Comparison of ENCODE assay signal across 13 cellular contexts in genomic region chr9:129987047-129987446, GRCh38. TPM values are rescaled to one million over a fixed set of nuclear protein-coding genes. Genes with fewer than 3 reads are reported as not detected.
DNase-seq lines count a peak whose midpoint lies in the region; ATAC-seq and TF ChIP-seq lines count a peak whose summit lies in the region.
"Had no signal": no experiment of that assay in that cellular context is flagged by ENCODE, and none has a peak within 500 bp of the region (broad histone marks: within the 10 kb centered on the region; RNA-seq: fewer than 3 reads in every experiment).

No MANE protein-coding gene starts in this region.

- H3K9ac ChIP-seq in SK-N-MC (ENCODE audit: insufficient read length) = no peak overlapping the region
- H3K9ac ChIP-seq in smooth muscle cell (ENCODE audit: low read depth) = no peak overlapping the region

- no peaks in the 10 kb centered on the region for H4K20me1 ChIP-seq in smooth muscle cell (ENCODE audit: low read depth)

- no peaks in the 10 kb centered on the region for H3K9me3 ChIP-seq in SK-N-MC (ENCODE audit: low read depth, low read length)
- no peaks in the 10 kb centered on the region for H3K9me3 ChIP-seq in smooth muscle cell (replicated peaks; ENCODE audit: low read depth)
- H3K9me3 ChIP-seq in lower lobe of right lung = no peaks in the 10 kb centered on the region
- H3K9me3 ChIP-seq: A549, heart left ventricle had no signal

- H3K36me3 ChIP-seq in SK-N-MC (ENCODE audit: insufficient read depth, low read length) = peaks cover 7% of the 10 kb centered on the region; the same call in 1 of the 2 replicates
- no peaks in the 10 kb centered on the region for H3K36me3 ChIP-seq in smooth muscle cell (ENCODE audit: low read depth)
- no peaks in the 10 kb centered on the region for H3K36me3 ChIP-seq in lower lobe of right lung

- H3K27ac ChIP-seq in SK-N-MC (peak overlapping the region; percentile 76), dorsolateral prefrontal cortex (peak overlapping the region in 30 of 59 donors; percentile 1 to 75 (median 24)), smooth muscle cell (ENCODE audit: low read depth) (no peak overlapping the region), lower lobe of right lung (no peak overlapping the region)
- H3K27ac ChIP-seq: A549 had no signal

- intact Hi-C loops in dorsolateral prefrontal cortex (cut with DNase I) = no loop called here
- intact Hi-C loops in lower lobe of right lung (cut with DNase I) = no loop called here

- H3K4me3 Mint-ChIP-seq in activated CD4-positive, alpha-beta T cell treated with anti-CD3 and anti-CD28 coated beads, Interleukin-2, amount 10 ng/mL, durations not matched to agents 7 days and 5 days = no peak overlapping the region

- H2AFZ ChIP-seq in smooth muscle cell (ENCODE audit: low read depth) = no peak overlapping the region

- WGBS in smooth muscle cell (ENCODE audit: low lambda C conversion rate) = 81% methylated on average over 8 of the region's 8 CpGs

- TF ChIP-seq CTCF in dorsolateral prefrontal cortex (IDR thresholded peaks at IDR 0.05 in 54 of 56, conservative IDR thresholded peaks at IDR 0.05 in 2 of 56; ENCODE audit: low read depth in 1 of 56, partially characterized antibody in 56 of 56) (no peak), smooth muscle cell (IDR thresholded peaks at IDR 0.05; ENCODE audit: borderline replicate concordance, insufficient read depth, poor library complexity, severe bottlenecking) (no peak), lower lobe of right lung (IDR thresholded peaks at IDR 0.05) (no peak)

- peaks cover 20% of the 10 kb centered on the region for H3F3A ChIP-seq in smooth muscle cell (ENCODE audit: low read depth)

- H3K27me3 ChIP-seq in dorsolateral prefrontal cortex (no peaks in the 10 kb centered on the region), smooth muscle cell (ENCODE audit: low read depth) (no peaks in the 10 kb centered on the region), lower lobe of right lung (ENCODE audit: low read depth) (no peaks in the 10 kb centered on the region)
- H3K27me3 ChIP-seq: heart left ventricle had no signal

- peaks cover 2% of the 10 kb centered on the region for H3K9me3 Mint-ChIP-seq in activated CD4-positive, alpha-beta T cell treated with anti-CD3 and anti-CD28 coated beads, Interleukin-2, amount 10 ng/mL, durations not matched to agents 7 days and 5 days

- peaks cover 66% of the 10 kb centered on the region for H3K79me2 ChIP-seq in smooth muscle cell (ENCODE audit: low read depth)

- H3K36me3 Mint-ChIP-seq in activated CD4-positive, alpha-beta T cell treated with anti-CD3 and anti-CD28 coated beads, Interleukin-2, amount 10 ng/mL, durations not matched to agents 7 days and 5 days (ENCODE audit: low read depth) = peaks cover 54% of the 10 kb centered on the region

- H3K4me1 Mint-ChIP-seq in activated CD4-positive, alpha-beta T cell treated with anti-CD3 and anti-CD28 coated beads, Interleukin-2, amount 10 ng/mL, durations not matched to agents 7 days and 5 days = peaks cover 70% of the 10 kb centered on the region

- peak; percentile 58 for ATAC-seq in stimulated activated naive CD8-positive, alpha-beta T cell treated with anti-CD3 and anti-CD28 coated beads, Interleukin-15, Interleukin-2, amounts not matched to agents 100 U/mL and 50 U/mL, for 24 hours
- no peak for ATAC-seq in lower lobe of right lung
- ATAC-seq: A549, heart left ventricle had no signal

- no peak overlapping the region for H3K4me2 ChIP-seq in smooth muscle cell
- H3K4me2 ChIP-seq: A549 had no signal

- H3K4me3 ChIP-seq in SK-N-MC = no peak overlapping the region
- no peak overlapping the region for H3K4me3 ChIP-seq in dorsolateral prefrontal cortex
- H3K4me3 ChIP-seq in smooth muscle cell = no peak overlapping the region
- H3K4me3 ChIP-seq in lower lobe of right lung = no peak overlapping the region
- H3K4me3 ChIP-seq: A549, heart left ventricle had no signal

- POLR2A ChIA-PET in activated CD4-positive, alpha-beta T cell treated with anti-CD3 and anti-CD28 coated beads, Interleukin-2, amount 10 ng/mL, durations not matched to agents 7 days and 5 days (lab: Charles Lee) = no interaction called here

- H3K27me3 Mint-ChIP-seq in activated CD4-positive, alpha-beta T cell treated with anti-CD3 and anti-CD28 coated beads, Interleukin-2, amount 10 ng/mL, durations not matched to agents 7 days and 5 days = no peaks in the 10 kb centered on the region

- CTCF ChIA-PET in activated CD4-positive, alpha-beta T cell treated with anti-CD3 and anti-CD28 coated beads, Interleukin-2, amount 10 ng/mL, durations not matched to agents 7 days and 5 days (lab: Charles Lee) = interaction anchor here (0.7 to 1.4 kb wide), 2 partner anchors 9 to 13 kb away, joined by 3 to 4 read pairs; no protein-coding TSS in a partner anchor

- peak overlapping the region; percentile 78 for H3K27ac Mint-ChIP-seq in activated CD4-positive, alpha-beta T cell treated with anti-CD3 and anti-CD28 coated beads, Interleukin-2, amount 10 ng/mL, durations not matched to agents 7 days and 5 days

- H3K4me1 ChIP-seq in smooth muscle cell (ENCODE audit: low read depth) = no peaks in the 10 kb centered on the region
- peaks cover 19% of the 10 kb centered on the region for H3K4me1 ChIP-seq in lower lobe of right lung

- DNase-seq in activated CD4-positive, alpha-beta T cell treated with anti-CD3 and anti-CD28 coated beads, Interleukin-2, amount 10 ng/mL, durations not matched to agents 7 days and 5 days = no peak
- DNase-seq in activated CD4-positive, alpha-beta T cell treated with anti-CD3 and anti-CD28 coated beads for 1 hour = no peak
- DNase-seq in SK-N-MC (ENCODE audit: low read depth, low spot score) (no peak), dorsolateral prefrontal cortex (no peak), smooth muscle cell (lab: John Stamatoyannopoulos, UW; ENCODE audit: unreplicated experiment) (no peak), midbrain (lab: John Stamatoyannopoulos, UW) (no peak), lower lobe of right lung (no peak)
- DNase-seq in stimulated activated naive CD8-positive, alpha-beta T cell treated with anti-CD3 and anti-CD28 coated beads, Interleukin-15, Interleukin-2, amounts not matched to agents 100 U/mL and 50 U/mL, for 24 hours = no peak
- DNase-seq: effector CD8-positive, alpha-beta T cell; heart left ventricle; mesendoderm; NCI-H2081 had no signal

RNA-seq across cellular contexts. Expression of gene FNBP1, which starts 55.9 kb away (rescaled TPM):
- total RNA-seq in activated CD4-positive, alpha-beta T cell treated with anti-CD3 and anti-CD28 coated beads, Interleukin-2, amount 10 ng/mL, durations not matched to agents 7 days and 5 days = 100 to 1,000 TPM; 206 to 247 TPM
- 100 to 1,000 TPM in 60 of 120 experiments, 10 to 100 TPM in 60; 53.9 to 197 (median 99.8) TPM for total RNA-seq in dorsolateral prefrontal cortex
- total RNA-seq in smooth muscle cell = 17.2 and 23.8 TPM in 2 replicates
- 17.1 and 25.4 TPM in 2 replicates for polyA plus RNA-seq in smooth muscle cell
- total RNA-seq in lower lobe of right lung = 61.1 TPM

Comparison
In these comparisons a context has a peak if more than half of its experiments do, and no peak if none do; other contexts are left out.
1. H3K27ac ChIP-seq: peak in SK-N-MC (single experiment) and dorsolateral prefrontal cortex (30 of 59); none in smooth muscle cell (single experiment) and lower lobe of right lung (single experiment).